ENCODE assay signal across 9 cellular contexts in genomic region chr3:43180027-43180426, GRCh38.
DNase-seq lines count a peak whose midpoint lies in the region; ATAC-seq, FAIRE-seq and TF ChIP-seq lines count a peak whose summit lies in the region.
"Had no signal": no experiment of that assay in that cellular context is flagged by ENCODE, and none has a peak within 500 bp of the region (broad histone marks: within the 10 kb centered on the region; RNA-seq: fewer than 3 reads in every experiment).

No MANE protein-coding gene starts in this region.

- H3K9ac ChIP-seq in endothelial cell of umbilical vein (replicated peaks; ENCODE audit: extremely low read depth, insufficient read depth, low read length), result peak overlapping the region; percentile 79

- no peaks in the 10 kb centered on the region for H3K27me3 ChIP-seq in CD4-positive, alpha-beta memory T cell (ENCODE audit: insufficient read depth, low read length)
- no peaks in the 10 kb centered on the region for H3K27me3 ChIP-seq in endothelial cell of umbilical vein (ENCODE audit: control insufficient read depth in 2 of 2, insufficient read depth in 2 of 2, low read length in 2 of 2)

- no peaks in the 10 kb centered on the region for H3K79me2 ChIP-seq in endothelial cell of umbilical vein (ENCODE audit: control insufficient read depth, insufficient read depth, low read length)

- peaks cover 40 to 72% (median 63%) of the 10 kb centered on the region in 4 donors for H3K4me1 Mint-ChIP-seq in CD4-positive, alpha-beta memory T cell

- TF ChIP-seq CTCF in endothelial cell of umbilical vein (IDR thresholded peaks at IDR 0.05; ENCODE audit: extremely low read depth in 1 of 2, insufficient read depth in 1 of 2, low read depth in 1 of 2, low read length in 2 of 2) (no peak), retinal pigment epithelial cell (conservative IDR thresholded peaks at IDR 0.05; ENCODE audit: low read depth, low read length) (no peak)

- no peaks in the 10 kb centered on the region for H3K9me3 ChIP-seq in CD4-positive, alpha-beta memory T cell (ENCODE audit: control insufficient read depth in 1 of 2, low read length in 2 of 2)
- no peaks in the 10 kb centered on the region for H3K9me3 ChIP-seq in endothelial cell of umbilical vein (replicated peaks; ENCODE audit: control insufficient read depth, insufficient read depth, low read length)

- H3K27me3 Mint-ChIP-seq in CD4-positive, alpha-beta memory T cell, result no peaks in the 10 kb centered on the region

- no peaks in the 10 kb centered on the region for H3K36me3 ChIP-seq in CD4-positive, alpha-beta memory T cell (ENCODE audit: insufficient read depth, low read length)
- no peaks in the 10 kb centered on the region for H3K36me3 ChIP-seq in endothelial cell of umbilical vein (ENCODE audit: control insufficient read depth in 2 of 2, extremely low read depth in 1 of 2, insufficient read depth in 2 of 2, low read length in 2 of 2)

- H3K36me3 Mint-ChIP-seq in CD4-positive, alpha-beta memory T cell, result no peaks in the 10 kb centered on the region

- H4K20me1 ChIP-seq in endothelial cell of umbilical vein (replicated peaks; ENCODE audit: control insufficient read depth, extremely low read depth, insufficient read depth, low read length), result no peaks in the 10 kb centered on the region

- H3K27ac Mint-ChIP-seq in CD4-positive, alpha-beta memory T cell, result peak overlapping the region; percentile 83 to 98 (median 95)

- BruUV-seq in endothelial cell of umbilical vein (replicated peaks; lab: Mats Ljungman, UMichigan), result no TSS peak

- H2AFZ ChIP-seq in endothelial cell of umbilical vein (ENCODE audit: low read depth, low read length), result no peak overlapping the region

- peak overlapping the region; percentile 52 to 87 (median 78) for H3K4me3 Mint-ChIP-seq in CD4-positive, alpha-beta memory T cell

- peaks cover 0 to 3% (median under 1%) of the 10 kb centered on the region in 8 donors for H3K9me3 Mint-ChIP-seq in CD4-positive, alpha-beta memory T cell

- ATAC-seq in sciatic nerve, result no peak

- peak overlapping the region in 1 of 2 donors; percentile 20 for H3K4me3 ChIP-seq in CD4-positive, alpha-beta memory T cell (ENCODE audit: low read length in 2 of 2)
- H3K4me3 ChIP-seq in endothelial cell of umbilical vein (replicated peaks in 1 of 3; ENCODE audit: insufficient read depth in 1 of 3, low read depth in 1 of 3, low read length in 3 of 3) (no peak overlapping the region), retinal pigment epithelial cell (ENCODE audit: low read length) (no peak overlapping the region)

- H3K27ac ChIP-seq in CD4-positive, alpha-beta memory T cell (ENCODE audit: low read depth, low read length), result peak overlapping the region; percentile 27
- H3K27ac ChIP-seq in endothelial cell of umbilical vein (ENCODE audit: insufficient read depth, low read depth, low read length), result peak overlapping the region; percentile 89

- TF ChIP-seq POLR2A in H54 (IDR thresholded peaks at IDR 0.05; ENCODE audit: low read depth, low read length), result no peak
- TF ChIP-seq POLR2A in endothelial cell of umbilical vein (IDR thresholded peaks at IDR 0.05; ENCODE audit: low read depth, low read length), result no peak

- POLR2A ChIA-PET in CD4-positive, alpha-beta memory T cell (lab: Charles Lee; ENCODE audit: partially characterized antibody), result interaction anchor here (0.7 to 4.2 kb wide), 22 partner anchors 9 to 376 kb away, joined by 3 to 74 read pairs (median 6); partner anchors contain the start of genes HIGD1A and SNRK
- POLR2A ChIA-PET in endothelial cell of umbilical vein (lab: Charles Lee), result interaction anchor here (0.9 to 1.5 kb wide), 4 partner anchors 18 to 215 kb away, joined by 3 to 4 read pairs (median 3); partner anchors contain the start of gene SNRK

- intact Hi-C loops in CD4-positive, alpha-beta memory T cell (cut with micrococcal nuclease), result loop anchor here (1.0 to 5.0 kb wide), 2 partner anchors 18 to 42 kb away; no protein-coding TSS in a partner anchor
- intact Hi-C loops in endothelial cell of umbilical vein (cut with micrococcal nuclease) (loop anchor here (1.0 to 10.0 kb wide), 9 partner anchors 10 to 585 kb away; partner anchors contain the start of genes ANO10 and SNRK), sciatic nerve (cut with DNase I) (no loop called here)

- dilution Hi-C loops in endothelial cell of umbilical vein (cut with MboI; ENCODE audit: extremely low pct_ligation_motif_present, low sequenced_read_pairs), result loop anchor here (25.0 kb wide), 1 partner anchor 207 kb away; no protein-coding TSS in a partner anchor

- DNase-seq in CD4-positive, alpha-beta memory T cell, result peak; percentile 51 to 69 (median 65)
- DNase-seq in H54 (ENCODE audit: insufficient read length, low spot score) (peak; percentile 37), SW480 (ENCODE audit: low spot score) (peak; percentile 29), endothelial cell of umbilical vein (ENCODE audit: low read depth, low spot score) (peak; percentile 96), retinal pigment epithelial cell (ENCODE audit: low read depth) (peak; percentile 34), sciatic nerve (ENCODE audit: low spot score) (no peak), germinal center (ENCODE audit: low spot score) (no peak), SK-N-DZ (ENCODE audit: low spot score) (no peak)

- FAIRE-seq in H54 (lab: Jason Lieb, UNC) (peak; percentile 48), endothelial cell of umbilical vein (lab: Jason Lieb, UNC) (peak; percentile 97)
- FAIRE-seq: colon had no signal

- peaks cover 46% of the 10 kb centered on the region for H3K4me1 ChIP-seq in CD4-positive, alpha-beta memory T cell (ENCODE audit: insufficient read depth, low read length)
- peaks cover 47% of the 10 kb centered on the region for H3K4me1 ChIP-seq in endothelial cell of umbilical vein (ENCODE audit: control insufficient read depth, extremely low read depth, insufficient read depth, low read length)

- peak overlapping the region; percentile 26 for H3K4me2 ChIP-seq in endothelial cell of umbilical vein (ENCODE audit: insufficient read depth, low read length)

- CTCF ChIA-PET in CD4-positive, alpha-beta memory T cell (lab: Charles Lee; ENCODE audit: partially characterized antibody), result interaction anchor here (0.6 to 3.9 kb wide), 11 partner anchors 9 to 321 kb away, joined by 3 to 49 read pairs (median 5); partner anchors contain the start of gene SNRK
- CTCF ChIA-PET in endothelial cell of umbilical vein (lab: Charles Lee), result interaction anchor here (1.0 to 3.9 kb wide), 11 partner anchors 12 to 323 kb away, joined by 3 to 41 read pairs (median 5); partner anchors contain the start of gene SNRK

- no peaks in the 10 kb centered on the region for H3K9me1 ChIP-seq in endothelial cell of umbilical vein (replicated peaks; ENCODE audit: control insufficient read depth, extremely low read depth, insufficient read depth, low read length)

TF ChIP-seq in endothelial cell of umbilical vein, 7 proteins besides CTCF, POLR2A, EP300 and RAD21:
- no peak for TF ChIP-seq MAX (IDR thresholded peaks at IDR 0.05; ENCODE audit: insufficient read depth, insufficient read length)
- peak; percentile 91 for TF ChIP-seq FOS (IDR thresholded peaks at IDR 0.05; ENCODE audit: borderline replicate concordance, insufficient read depth, low read length)
- peak; percentile 81 for TF ChIP-seq JUN (IDR thresholded peaks at IDR 0.05; ENCODE audit: borderline replicate concordance, insufficient read depth, insufficient read length, low read depth)
- peak; percentile 6 for TF ChIP-seq MYC (IDR thresholded peaks at IDR 0.05; ENCODE audit: low read depth, low read length)
- TF ChIP-seq GATA2 (IDR thresholded peaks at IDR 0.05; ENCODE audit: insufficient read depth, insufficient read length, low read depth, low read length), result peak; percentile 81
- no peak for TF ChIP-seq EZH2 (IDR thresholded peaks at IDR 0.05; ENCODE audit: borderline replicate concordance, low read depth, low read length, severe bottlenecking)
- TF ChIP-seq POLR2AphosphoS5 (IDR thresholded peaks at IDR 0.05; ENCODE audit: insufficient read depth, low read depth, low read length), result peak; percentile 98

Comparison
In these comparisons a context has a peak if more than half of its experiments do, and no peak if none do; other contexts are left out.
1. DNase-seq: peak in CD4-positive, alpha-beta memory T cell (5 of 5), H54 (single experiment), SW480 (single experiment), endothelial cell of umbilical vein (single experiment) and retinal pigment epithelial cell (single experiment); none in sciatic nerve (single experiment), germinal center (single experiment) and SK-N-DZ (single experiment).